36 cellular contexts compared by ENCODE assay signal in the genomic region with DNA sequence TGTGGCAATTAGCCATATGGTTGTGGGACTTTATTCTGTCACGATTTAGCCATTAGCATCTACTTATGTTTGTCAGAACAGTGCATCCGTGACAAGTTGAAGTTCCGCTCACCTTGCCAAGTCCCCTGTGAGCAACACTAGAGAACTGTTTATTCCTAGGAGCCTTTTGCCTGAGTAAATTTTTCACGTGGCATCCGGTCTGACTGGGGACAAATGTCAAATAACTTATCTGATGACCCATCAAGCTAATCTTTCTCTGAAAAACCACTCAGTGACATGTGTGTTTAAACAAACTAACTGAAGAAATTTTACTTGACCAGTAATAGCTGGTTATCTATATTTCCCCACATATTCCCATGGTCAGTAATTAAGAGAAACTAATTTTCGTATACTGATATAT.
A peak's percentile ranks its signal among the peaks of the same experiment; 100 is the strongest.
DNase-seq lines count a peak whose midpoint lies in the region; ATAC-seq, FAIRE-seq and TF ChIP-seq lines count a peak whose summit lies in the region.
"Had no signal": no experiment of that assay in that cellular context is flagged by ENCODE, and none has a peak within 500 bp of the region (broad histone marks: within the 10 kb centered on the region; RNA-seq: fewer than 3 reads in every experiment).

No MANE protein-coding gene starts in this region.

- H3K9me3 ChIP-seq in SK-N-SH (no peaks in the 10 kb centered on the region), pancreas (no peaks in the 10 kb centered on the region)
- H3K9me3 ChIP-seq: Caco-2, lower lobe of right lung had no signal

- H3K4me3 ChIP-seq in SK-N-SH (ENCODE audit: low read depth in 2 of 2, low read length in 1 of 2) (no peak overlapping the region), pancreas (no peak overlapping the region)
- H3K4me3 ChIP-seq: cardiac muscle cell, coronary artery, GM23248, lower lobe of right lung, skin epidermis had no signal

- H3K79me2 ChIP-seq in SK-N-SH (ENCODE audit: insufficient read depth): no peaks in the 10 kb centered on the region

- H3K9ac ChIP-seq in SK-N-SH: no peak overlapping the region
- H3K9ac ChIP-seq: GM23248 had no signal

- ATAC-seq in SK-N-SH treated with all-trans-retinoic acid at 6 μM for 48 hours (no peak), pancreas (peak in 3 of 4 donors; percentile 18 to 53 (median 44)), omental fat pad (ENCODE audit: low FRiP score) (no peak)
- ATAC-seq: lower lobe of right lung; stimulated activated naive B cell treated with anti-CD40 and anti-IgM and Interleukin-4, amounts not matched to agents 10 μg/mL and 1 μg/mL and 100 μg/mL, for 72 hours had no signal

- CTCF ChIA-PET in SK-N-SH (lab: Yijun Ruan, JAX): interaction anchor here (0.8 kb wide), 1 partner anchor 17 kb away, joined by 3 read pairs; no protein-coding TSS in a partner anchor

- TF ChIP-seq CTCF in SK-N-SH (IDR thresholded peaks at IDR 0.05) (no peak), pancreas (IDR thresholded peaks at IDR 0.05) (no peak), omental fat pad (IDR thresholded peaks at IDR 0.05) (no peak)

- H2AFZ ChIP-seq in SK-N-SH (ENCODE audit: low read depth): no peak overlapping the region
- H2AFZ ChIP-seq: GM23248 had no signal

- H3K4me2 ChIP-seq in SK-N-SH: no peak overlapping the region

- intact Hi-C loops in pancreas (cut with DNase I): no loop called here

- peaks cover 0 to 7% of the 10 kb centered on the region in 2 experiments; a peak in 2 of 4 replicates for H3K4me1 ChIP-seq in SK-N-SH (ENCODE audit: control insufficient read depth in 1 of 2, insufficient read depth in 2 of 2, low read depth in 1 of 2, low read length in 1 of 2)
- peaks cover 0 to 3% (median 0%) of the 10 kb centered on the region in 3 donors for H3K4me1 ChIP-seq in pancreas
- H3K4me1 ChIP-seq: lower lobe of right lung had no signal

- FAIRE-seq in pancreas (lab: Jason Lieb, UNC) (no peak), HTR-8/SVneo (lab: Jason Lieb, UNC) (no peak)
- FAIRE-seq: RCC 7860 had no signal

- DNase-seq in SK-N-SH (peak; percentile 2), NCI-H774 (lab: John Stamatoyannopoulos, UW) (peak; percentile 2), cerebellum (ENCODE audit: low spot score) (peak; percentile 14), pancreas (no peak), hepatic stellate cell (ENCODE audit: low spot score) (no peak), omental fat pad (ENCODE audit: low spot score) (no peak), HTR-8/SVneo (ENCODE audit: insufficient read length, low spot score) (no peak)
- DNase-seq: activated B cell treated with CpG ODN at 0.5 μM for 24 hours; activated CD4-positive, alpha-beta T cell treated with anti-CD3 and anti-CD28 coated beads, Interleukin-2, amount 50 U/mL, for 1 hour; activated gamma-delta T cell; activated naive CD8-positive, alpha-beta T cell treated with anti-CD3 and anti-CD28 coated beads for 36 hours; activated T-cell treated with anti-CD3 and anti-CD28 coated beads, Interleukin-2, amount 50 U/mL, for 1 hour; aorta; Caco-2; DMS53; effector memory CD4-positive, alpha-beta T cell; GF-D8; glutamatergic neuron; GM23248; KG1; lower lobe of right lung; MM.1S; natural killer cell; NCI-H1417 treated with DMSO at 0.1 percent for 48 hours; NCI-H2029 treated with DMSO at 0.1 percent for 48 hours; NCI-H2227 treated with DMSO at 0.1 percent for 48 hours; NCI-H526; nucleus accumbens; stimulated activated naive B cell treated with anti-CD40 and anti-IgM and Interleukin-4, amounts not matched to agents 10 μg/mL and 1 μg/mL and 100 μg/mL, for 72 hours; T1000 had no signal

- no peak for TF ChIP-seq EP300 in SK-N-SH (IDR thresholded peaks at IDR 0.05; ENCODE audit: borderline replicate concordance in 1 of 2, low read depth in 1 of 2, low read length in 1 of 2)

- no peak overlapping the region; a peak in 1 of 4 replicates for H3K27ac ChIP-seq in SK-N-SH (ENCODE audit: low read depth in 2 of 2, low read length in 1 of 2)
- H3K27ac ChIP-seq in pancreas: no peak overlapping the region
- H3K27ac ChIP-seq: 22Rv1, cardiac muscle cell, coronary artery, GM23248, lower lobe of right lung, skin epidermis had no signal

- no peaks in the 10 kb centered on the region for H3F3A ChIP-seq in SK-N-SH (replicated peaks; ENCODE audit: insufficient read depth)

- POLR2A ChIA-PET in SK-N-SH (lab: Yijun Ruan, JAX): no interaction called here

- no peaks in the 10 kb centered on the region for H3K36me3 ChIP-seq in SK-N-SH (replicated peaks in 1 of 2; ENCODE audit: control insufficient read depth in 1 of 2, insufficient read depth in 2 of 2, low read length in 1 of 2)
- no peaks in the 10 kb centered on the region for H3K36me3 ChIP-seq in pancreas
- H3K36me3 ChIP-seq: cardiac muscle cell, lower lobe of right lung had no signal

- H3K9me2 ChIP-seq in SK-N-SH: no peaks in the 10 kb centered on the region

- no peaks in the 10 kb centered on the region for H3K27me3 ChIP-seq in SK-N-SH (ENCODE audit: insufficient read depth)
- H3K27me3 ChIP-seq in pancreas: no peaks in the 10 kb centered on the region
- H3K27me3 ChIP-seq: cardiac muscle cell had no signal

- H4K20me1 ChIP-seq in SK-N-SH (ENCODE audit: insufficient read depth): no peaks in the 10 kb centered on the region

- no peak for TF ChIP-seq RAD21 in SK-N-SH (IDR thresholded peaks at IDR 0.05; ENCODE audit: low read length)

- WGBS in SK-N-SH (ENCODE audit: low lambda C conversion rate): 86% methylated on average over 6 of the region's 6 CpGs
- 60 to 63% methylated on average over 6 of the region's 6 CpGs for WGBS in pancreas, 2 donors

TF ChIP-seq in SK-N-SH, 30 proteins besides CTCF, POLR2A, EP300 and RAD21 (continues in another document):
- TF ChIP-seq, protein P1, sequence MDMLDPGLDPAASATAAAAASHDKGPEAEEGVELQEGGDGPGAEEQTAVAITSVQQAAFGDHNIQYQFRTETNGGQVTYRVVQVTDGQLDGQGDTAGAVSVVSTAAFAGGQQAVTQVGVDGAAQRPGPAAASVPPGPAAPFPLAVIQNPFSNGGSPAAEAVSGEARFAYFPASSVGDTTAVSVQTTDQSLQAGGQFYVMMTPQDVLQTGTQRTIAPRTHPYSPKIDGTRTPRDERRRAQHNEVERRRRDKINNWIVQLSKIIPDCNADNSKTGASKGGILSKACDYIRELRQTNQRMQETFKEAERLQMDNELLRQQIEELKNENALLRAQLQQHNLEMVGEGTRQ (IDR thresholded peaks at IDR 0.05; ENCODE audit: borderline replicate concordance, low read depth, low read length): no peak
- TF ChIP-seq SIN3A (IDR thresholded peaks at IDR 0.05; ENCODE audit: borderline replicate concordance, low read depth, low read length): no peak
- no peak for TF ChIP-seq YY1 (IDR thresholded peaks at IDR 0.05; ENCODE audit: low read depth)
- no peak for TF ChIP-seq GABPA (IDR thresholded peaks at IDR 0.05; ENCODE audit: low read depth)
- TF ChIP-seq, protein P2, sequence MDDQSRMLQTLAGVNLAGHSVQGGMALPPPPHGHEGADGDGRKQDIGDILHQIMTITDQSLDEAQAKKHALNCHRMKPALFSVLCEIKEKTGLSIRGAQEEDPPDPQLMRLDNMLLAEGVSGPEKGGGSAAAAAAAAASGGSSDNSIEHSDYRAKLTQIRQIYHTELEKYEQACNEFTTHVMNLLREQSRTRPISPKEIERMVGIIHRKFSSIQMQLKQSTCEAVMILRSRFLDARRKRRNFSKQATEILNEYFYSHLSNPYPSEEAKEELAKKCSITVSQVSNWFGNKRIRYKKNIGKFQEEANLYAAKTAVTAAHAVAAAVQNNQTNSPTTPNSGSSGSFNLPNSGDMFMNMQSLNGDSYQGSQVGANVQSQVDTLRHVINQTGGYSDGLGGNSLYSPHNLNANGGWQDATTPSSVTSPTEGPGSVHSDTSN (IDR thresholded peaks at IDR 0.05): no peak
- TF ChIP-seq, protein P3, sequence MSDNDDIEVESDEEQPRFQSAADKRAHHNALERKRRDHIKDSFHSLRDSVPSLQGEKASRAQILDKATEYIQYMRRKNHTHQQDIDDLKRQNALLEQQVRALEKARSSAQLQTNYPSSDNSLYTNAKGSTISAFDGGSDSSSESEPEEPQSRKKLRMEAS (IDR thresholded peaks at IDR 0.05; ENCODE audit: low read depth): no peak
- no peak for TF ChIP-seq RXRA (IDR thresholded peaks at IDR 0.05; ENCODE audit: borderline replicate concordance, low read depth)
- TF ChIP-seq GATA2 (CRISPR knock-in tag; IDR thresholded peaks at IDR 0.05): no peak
- TF ChIP-seq POLR2AphosphoS5 (IDR thresholded peaks at IDR 0.05; ENCODE audit: low read depth, low read length): no peak

TF ChIP-seq in SK-N-SH treated with all-trans-retinoic acid at 6 μM for 48 hours, 23 proteins besides CTCF, POLR2A, EP300 and RAD21:
- TF ChIP-seq ZFP3 (CRISPR knock-in tag; IDR thresholded peaks at IDR 0.05): no peak
- no peak for TF ChIP-seq PPARA (CRISPR knock-in tag; IDR thresholded peaks at IDR 0.05; ENCODE audit: borderline replicate concordance)
- TF ChIP-seq CSDC2 (CRISPR knock-in tag; IDR thresholded peaks at IDR 0.05): no peak
- TF ChIP-seq, protein P4, sequence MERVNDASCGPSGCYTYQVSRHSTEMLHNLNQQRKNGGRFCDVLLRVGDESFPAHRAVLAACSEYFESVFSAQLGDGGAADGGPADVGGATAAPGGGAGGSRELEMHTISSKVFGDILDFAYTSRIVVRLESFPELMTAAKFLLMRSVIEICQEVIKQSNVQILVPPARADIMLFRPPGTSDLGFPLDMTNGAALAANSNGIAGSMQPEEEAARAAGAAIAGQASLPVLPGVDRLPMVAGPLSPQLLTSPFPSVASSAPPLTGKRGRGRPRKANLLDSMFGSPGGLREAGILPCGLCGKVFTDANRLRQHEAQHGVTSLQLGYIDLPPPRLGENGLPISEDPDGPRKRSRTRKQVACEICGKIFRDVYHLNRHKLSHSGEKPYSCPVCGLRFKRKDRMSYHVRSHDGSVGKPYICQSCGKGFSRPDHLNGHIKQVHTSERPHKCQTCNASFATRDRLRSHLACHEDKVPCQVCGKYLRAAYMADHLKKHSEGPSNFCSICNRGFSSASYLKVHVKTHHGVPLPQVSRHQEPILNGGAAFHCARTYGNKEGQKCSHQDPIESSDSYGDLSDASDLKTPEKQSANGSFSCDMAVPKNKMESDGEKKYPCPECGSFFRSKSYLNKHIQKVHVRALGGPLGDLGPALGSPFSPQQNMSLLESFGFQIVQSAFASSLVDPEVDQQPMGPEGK (CRISPR knock-in tag; IDR thresholded peaks at IDR 0.05; ENCODE audit: borderline replicate concordance): no peak

Comparison
In these comparisons a context has a peak if more than half of its experiments do, and no peak if none do; other contexts are left out.
1. DNase-seq: peak in SK-N-SH (single experiment), NCI-H774 (single experiment) and cerebellum (single experiment); none in pancreas (0 of 6), hepatic stellate cell (single experiment), omental fat pad (single experiment) and HTR-8/SVneo (single experiment).
2. ATAC-seq: peak in pancreas (3 of 4); none in SK-N-SH treated with all-trans-retinoic acid at 6 μM for 48 hours (single experiment) and omental fat pad (single experiment).